9 cellular contexts compared by ENCODE assay signal in genomic region chr18:51053822-51054221, GRCh38. TPM values are rescaled to one million over a fixed set of nuclear protein-coding genes. Genes with fewer than 3 reads are reported as not detected.
DNase-seq lines count a peak whose midpoint lies in the region; ATAC-seq and TF ChIP-seq lines count a peak whose summit lies in the region.
"Had no signal": no experiment of that assay in that cellular context is flagged by ENCODE, and none has a peak within 500 bp of the region (broad histone marks: within the 10 kb centered on the region; RNA-seq: fewer than 3 reads in every experiment).

No MANE protein-coding gene starts in this region.

- no peak for TF ChIP-seq CTCF in right atrium auricular region (IDR thresholded peaks at IDR 0.05)

- H3K36me3 ChIP-seq in right atrium auricular region = peaks cover 29% of the 10 kb centered on the region

- no peaks in the 10 kb centered on the region for H3K27me3 ChIP-seq in right atrium auricular region

- H3K4me3 Mint-ChIP-seq in activated T-cell treated with anti-CD3 and anti-CD28 coated beads, Interleukin-2, amount 50 U/mL, for 4 hours = no peak overlapping the region

- H3K9me3 Mint-ChIP-seq in activated T-cell treated with anti-CD3 and anti-CD28 coated beads, Interleukin-2, amount 50 U/mL, for 4 hours = no peaks in the 10 kb centered on the region
- no peaks in the 10 kb centered on the region for H3K9me3 Mint-ChIP-seq in activated naive CD4-positive, alpha-beta T cell treated with anti-CD3 and anti-CD28 coated beads, Interleukin-2, amount 50 U/mL, for 72 hours

- peaks cover 27% of the 10 kb centered on the region for H3K4me1 Mint-ChIP-seq in activated T-cell treated with anti-CD3 and anti-CD28 coated beads, Interleukin-2, amount 50 U/mL, for 4 hours (ENCODE audit: low read depth)

- H3K4me1 ChIP-seq in right atrium auricular region = peaks cover 0 to 4% of the 10 kb centered on the region in 2 donors

- no peak for DNase-seq in activated T-cell treated with anti-CD3 and anti-CD28 coated beads, Interleukin-2, amount 50 U/mL, for 4 hours
- DNase-seq in activated T-cell treated with anti-CD3 and anti-CD28 coated beads, Interleukin-2, amount 50 U/mL, for 1 hour = no peak
- no peak for DNase-seq in activated naive CD4-positive, alpha-beta T cell treated with anti-CD3 and anti-CD28 coated beads, Interleukin-2, amount 50 U/mL, for 72 hours (ENCODE audit: low spot score in 2 of 2)
- DNase-seq in stimulated activated naive CD8-positive, alpha-beta T cell treated with anti-CD3 and anti-CD28 coated beads, Interleukin-15, Interleukin-2, amounts not matched to agents 100 U/mL and 50 U/mL, for 24 hours = no peak
- DNase-seq in glomerular visceral epithelial cell (ENCODE audit: extremely low spot score) (no peak), right atrium auricular region (ENCODE audit: low spot score) (no peak), putamen (ENCODE audit: low spot score) (no peak)
- DNase-seq: NCI-H748 treated with DMSO at 0.1 percent for 48 hours had no signal

- no peak overlapping the region for H3K4me3 ChIP-seq in right atrium auricular region

- peak overlapping the region; percentile 72 to 91 for H3K27ac Mint-ChIP-seq in activated naive CD4-positive, alpha-beta T cell treated with anti-CD3 and anti-CD28 coated beads, Interleukin-2, amount 50 U/mL, for 72 hours

- H3K27ac ChIP-seq in right atrium auricular region = no peak overlapping the region

- peak; percentile 21 to 71 for ATAC-seq in activated T-cell treated with anti-CD3 and anti-CD28 coated beads, Interleukin-2, amount 50 U/mL, for 4 hours
- peak; percentile 66 for ATAC-seq in HG03060 (IDR thresholded peaks at IDR 0.05; ENCODE audit: low read depth, unreplicated experiment)
- peak; percentile 58 to 59 for ATAC-seq in activated naive CD4-positive, alpha-beta T cell treated with anti-CD3 and anti-CD28 coated beads, Interleukin-2, amount 50 U/mL, for 72 hours
- ATAC-seq in stimulated activated naive CD8-positive, alpha-beta T cell treated with anti-CD3 and anti-CD28 coated beads, Interleukin-15, Interleukin-2, amounts not matched to agents 100 U/mL and 50 U/mL, for 24 hours = peak; percentile 52

- no peaks in the 10 kb centered on the region for H3K27me3 Mint-ChIP-seq in activated T-cell treated with anti-CD3 and anti-CD28 coated beads, Interleukin-2, amount 50 U/mL, for 4 hours (ENCODE audit: low read depth)

- no peaks in the 10 kb centered on the region for H3K9me3 ChIP-seq in right atrium auricular region

- peaks cover 18% of the 10 kb centered on the region for H3K36me3 Mint-ChIP-seq in activated T-cell treated with anti-CD3 and anti-CD28 coated beads, Interleukin-2, amount 50 U/mL, for 4 hours (ENCODE audit: insufficient read depth)
- peaks cover 0 to 5% of the 10 kb centered on the region in 2 donors for H3K36me3 Mint-ChIP-seq in activated naive CD4-positive, alpha-beta T cell treated with anti-CD3 and anti-CD28 coated beads, Interleukin-2, amount 50 U/mL, for 72 hours

RNA-seq across cellular contexts. Expression of gene SMAD4, which starts 23.8 kb away (rescaled TPM):
- 10 to 100 TPM; 58.6 to 60.7 (median 59.6) TPM for total RNA-seq in activated T-cell treated with anti-CD3 and anti-CD28 coated beads, Interleukin-2, amount 50 U/mL, for 4 hours
- total RNA-seq in activated naive CD4-positive, alpha-beta T cell treated with anti-CD3 and anti-CD28 coated beads, Interleukin-2, amount 50 U/mL, for 72 hours = 10 to 100 TPM; 86.7 to 90.0 TPM
- 100 to 1,000 TPM in 1 of 2 donors, 10 to 100 TPM in 1; 57.5 to 102 TPM for total RNA-seq in right atrium auricular region
